In the genomic region with DNA sequence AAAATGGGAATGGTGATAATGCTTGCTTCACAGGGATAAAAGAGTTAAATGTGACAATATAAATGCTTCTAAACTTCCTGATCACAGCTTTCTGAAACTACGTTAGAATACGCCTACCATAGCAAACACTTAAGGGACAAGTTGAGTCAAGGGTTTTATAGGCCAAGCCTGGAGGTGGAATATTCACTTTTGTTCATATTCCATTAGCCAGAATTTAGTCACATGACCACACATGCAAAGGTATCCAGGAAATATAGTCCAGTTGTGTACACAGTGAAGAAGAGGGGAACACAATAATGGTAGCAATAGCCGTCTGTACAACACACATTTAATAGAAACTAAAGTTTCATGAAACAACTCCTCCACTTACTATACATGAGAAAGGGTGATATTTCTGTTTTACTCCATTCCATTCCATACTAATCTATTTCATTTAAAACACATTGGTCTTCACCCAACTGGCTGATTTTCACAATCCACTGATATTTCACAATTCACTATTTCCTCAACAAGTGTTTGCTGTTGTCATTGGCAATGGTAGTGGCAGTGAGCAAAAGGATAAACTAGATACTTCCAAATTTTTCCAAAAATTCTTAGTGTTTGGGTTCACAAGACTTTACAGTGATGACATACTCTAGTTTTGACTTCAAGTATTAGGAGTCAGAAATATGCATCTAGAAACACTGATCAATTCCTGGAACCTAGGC, we compare ENCODE assay signal across 19 cellular contexts.
A peak's percentile ranks its signal among the peaks of the same experiment; 100 is the strongest.
DNase-seq lines count a peak whose midpoint lies in the region; ATAC-seq and TF ChIP-seq lines count a peak whose summit lies in the region.
"Had no signal": no experiment of that assay in that cellular context is flagged by ENCODE, and none has a peak within 500 bp of the region (broad histone marks: within the 10 kb centered on the region; RNA-seq: fewer than 3 reads in every experiment).

No MANE protein-coding gene starts in this region.

- H3K36me3 ChIP-seq in right atrium auricular region (no peaks in the 10 kb centered on the region), left lung (no peaks in the 10 kb centered on the region), aorta (ENCODE audit: control insufficient read depth in 1 of 2, insufficient read depth in 2 of 2, low read length in 1 of 2) (no peaks in the 10 kb centered on the region)
- H3K36me3 ChIP-seq: brain microvascular endothelial cell, esophagus squamous epithelium had no signal

- no peak for TF ChIP-seq CTCF in right atrium auricular region (IDR thresholded peaks at IDR 0.05)
- no peak for TF ChIP-seq CTCF in left lung (IDR thresholded peaks at IDR 0.05)

- POLR2A ChIA-PET in HEK293T (lab: Yijun Ruan, JAX) = no interaction called here

- CTCF ChIA-PET in HEK293T (lab: Yijun Ruan, JAX) = no interaction called here

- no peak overlapping the region for H3K4me3 ChIP-seq in right atrium auricular region
- H3K4me3 ChIP-seq in left lung = no peak overlapping the region
- H3K4me3 ChIP-seq in aorta (ENCODE audit: low read length in 2 of 2) = no peak overlapping the region
- H3K4me3 ChIP-seq: coronary artery, esophagus squamous epithelium had no signal

- H3K27me3 ChIP-seq in right atrium auricular region (no peaks in the 10 kb centered on the region), left lung (no peaks in the 10 kb centered on the region), aorta (ENCODE audit: control insufficient read depth in 1 of 2, insufficient read depth in 2 of 2, low read length in 1 of 2) (no peaks in the 10 kb centered on the region)
- H3K27me3 ChIP-seq: brain microvascular endothelial cell, esophagus squamous epithelium had no signal

- 62 to 76% methylated on average over 3 of the region's 3 CpGs for WGBS in aorta, 2 donors

- DNase-seq in Right ventricle myocardium inferior (ENCODE audit: missing footprints) (no peak), right atrium auricular region (ENCODE audit: low spot score) (no peak), fibroblast of gingiva (ENCODE audit: low read depth) (peak; percentile 91), left lung (no peak), aorta (no peak), DMS114 treated with DMSO at 0.1 percent for 48 hours (lab: John Stamatoyannopoulos, UW; ENCODE audit: unreplicated experiment) (no peak), HEK293T (ENCODE audit: extremely low spot score) (no peak)
- DNase-seq: activated effector memory CD4-positive, alpha-beta T cell treated with Interleukin-2 at 50 U/mL for 16 hours; brain microvascular endothelial cell; endodermal cell; esophagus squamous epithelium; immature natural killer cell; mammary epithelial cell; NCI-H1417; SK-N-SH; stimulated activated CD4-positive, alpha-beta T cell treated with anti-CD3 and anti-CD28 coated beads, Interleukin-15, amount 100 ng/mL, for 24 hours had no signal

- ATAC-seq in Right ventricle myocardium inferior (peak; percentile 74), left lung (peak; percentile 70), aorta (ENCODE audit: low FRiP score) (peak; percentile 73), HG02884 (IDR thresholded peaks at IDR 0.05; ENCODE audit: unreplicated experiment) (no peak)

- no peaks in the 10 kb centered on the region for H3K4me1 ChIP-seq in right atrium auricular region
- peaks cover 0 to 3% of the 10 kb centered on the region in 2 donors for H3K4me1 ChIP-seq in left lung
- no peaks in the 10 kb centered on the region for H3K4me1 ChIP-seq in aorta (ENCODE audit: control insufficient read depth in 1 of 2, insufficient read depth in 2 of 2, low read length in 2 of 2)

- intact Hi-C loops in Right ventricle myocardium inferior (cut with DNase I) (no loop called here), left lung (cut with DNase I) (no loop called here), aorta (cut with DNase I) (no loop called here)

- H3K9me3 ChIP-seq in right atrium auricular region = no peaks in the 10 kb centered on the region
- H3K9me3 ChIP-seq in left lung = no peaks in the 10 kb centered on the region
- no peaks in the 10 kb centered on the region for H3K9me3 ChIP-seq in aorta (ENCODE audit: control insufficient read depth, low read length)
- H3K9me3 ChIP-seq: esophagus squamous epithelium, SK-N-SH had no signal

- no peak overlapping the region for H3K27ac ChIP-seq in right atrium auricular region
- H3K27ac ChIP-seq in left lung = no peak overlapping the region
- no peak overlapping the region for H3K27ac ChIP-seq in aorta (ENCODE audit: low read depth in 1 of 2, low read length in 2 of 2)
- H3K27ac ChIP-seq: brain microvascular endothelial cell, C4-2B, coronary artery had no signal

TF ChIP-seq in HEK293T, 16 proteins besides CTCF, POLR2A, EP300 and RAD21:
- TF ChIP-seq SP1 (IDR thresholded peaks at IDR 0.05) (no peak), LEF1 (IDR thresholded peaks at IDR 0.05; ENCODE audit: borderline replicate concordance) (no peak), L3MBTL2 (conservative IDR thresholded peaks at IDR 0.05) (no peak), ELF4 (IDR thresholded peaks at IDR 0.05) (no peak), FOXA1 (IDR thresholded peaks at IDR 0.05) (no peak), HDGF (IDR thresholded peaks at IDR 0.05; ENCODE audit: borderline replicate concordance) (no peak), ZNF384 (IDR thresholded peaks at IDR 0.05) (no peak), BHLHE40 (IDR thresholded peaks at IDR 0.05; ENCODE audit: borderline replicate concordance) (no peak), ARNT (IDR thresholded peaks at IDR 0.05) (no peak), SUZ12 (IDR thresholded peaks at IDR 0.05) (no peak), NFRKB (IDR thresholded peaks at IDR 0.05) (no peak), CTBP1 (IDR thresholded peaks at IDR 0.05; ENCODE audit: borderline replicate concordance) (no peak), FOXM1 (IDR thresholded peaks at IDR 0.05; ENCODE audit: borderline replicate concordance) (no peak), TARDBP (IDR thresholded peaks at IDR 0.05) (no peak), FOXK2 (IDR thresholded peaks at IDR 0.05) (no peak)
- TF ChIP-seq, protein P1, sequence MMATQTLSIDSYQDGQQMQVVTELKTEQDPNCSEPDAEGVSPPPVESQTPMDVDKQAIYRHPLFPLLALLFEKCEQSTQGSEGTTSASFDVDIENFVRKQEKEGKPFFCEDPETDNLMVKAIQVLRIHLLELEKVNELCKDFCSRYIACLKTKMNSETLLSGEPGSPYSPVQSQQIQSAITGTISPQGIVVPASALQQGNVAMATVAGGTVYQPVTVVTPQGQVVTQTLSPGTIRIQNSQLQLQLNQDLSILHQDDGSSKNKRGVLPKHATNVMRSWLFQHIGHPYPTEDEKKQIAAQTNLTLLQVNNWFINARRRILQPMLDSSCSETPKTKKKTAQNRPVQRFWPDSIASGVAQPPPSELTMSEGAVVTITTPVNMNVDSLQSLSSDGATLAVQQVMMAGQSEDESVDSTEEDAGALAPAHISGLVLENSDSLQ (IDR thresholded peaks at IDR 0.05) = no peak
TF ChIP-seq in HEK293T: peak in this region for 0.
